ENCODE assay signal across 8 cellular contexts in the genomic region with DNA sequence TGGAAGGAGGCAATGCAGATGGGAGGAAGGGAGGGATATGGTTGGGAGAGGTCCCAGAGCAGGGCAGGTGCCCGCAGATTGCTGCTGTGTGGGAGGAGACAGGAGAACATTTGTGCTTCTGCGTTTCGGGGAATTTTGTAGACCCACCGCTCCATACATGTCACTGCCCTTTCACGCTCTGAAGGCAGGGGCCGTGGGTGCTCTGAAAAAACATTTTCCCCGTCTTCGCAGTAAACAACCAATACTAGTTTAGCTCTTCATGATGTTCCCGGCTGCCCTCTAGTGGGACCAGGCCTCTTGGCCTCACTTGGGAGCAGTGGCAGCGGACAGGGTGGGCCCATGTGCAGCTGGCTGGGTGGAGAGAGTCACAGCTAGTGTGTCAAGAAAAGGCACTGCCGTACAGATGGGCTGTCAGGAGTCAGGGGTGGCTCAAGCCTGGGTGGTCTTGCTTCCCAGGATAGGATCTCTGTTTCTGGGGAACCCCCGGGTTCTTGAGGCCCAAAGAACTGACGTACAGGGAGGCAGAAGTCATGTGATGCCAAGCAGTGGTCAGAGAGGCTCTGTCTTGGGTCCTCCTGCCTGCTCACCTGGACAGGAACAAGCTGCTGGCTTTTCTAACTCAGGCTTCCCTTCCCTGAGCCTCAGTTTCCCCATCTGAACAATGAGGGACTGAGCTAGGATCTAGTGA. TPM values are rescaled to one million over a fixed set of nuclear protein-coding genes. Genes with fewer than 3 reads are reported as not detected.
DNase-seq lines count a peak whose midpoint lies in the region; ATAC-seq, FAIRE-seq and TF ChIP-seq lines count a peak whose summit lies in the region.

No MANE protein-coding gene starts in this region.

- WGBS in small intestine, 3 donors, result 44 to 63% (median 54%) methylated on average over 13 of the region's 13 CpGs

- H3K36me3 Mint-ChIP-seq in MCF 10A (ENCODE audit: insufficient read depth, unreplicated experiment), result no peaks in the 10 kb centered on the region

- H3K27me3 ChIP-seq in PC-3 (ENCODE audit: low read length) (no peaks in the 10 kb centered on the region), small intestine (ENCODE audit: control insufficient read depth in 2 of 2, insufficient read depth in 2 of 2, low read length in 2 of 2) (no peaks in the 10 kb centered on the region)

- TF ChIP-seq CTCF in PC-3 (conservative IDR thresholded peaks at IDR 0.05; ENCODE audit: low read depth, low read length), result peak; percentile 54
- TF ChIP-seq CTCF in MCF 10A (IDR thresholded peaks at IDR 0.05; ENCODE audit: unreplicated experiment), result no peak

- H3K27ac Mint-ChIP-seq in MCF 10A (ENCODE audit: low read depth, unreplicated experiment), result no peak overlapping the region

- DNase-seq in activated T-cell treated with anti-CD3 and anti-CD28 coated beads for 24 hours (ENCODE audit: low read depth) (peak; percentile 26), activated T-cell treated with anti-CD3 and anti-CD28 coated beads for 4 hours (no peak), PC-3 (peak; percentile 23), MCF 10A (ENCODE audit: unreplicated experiment) (peak; percentile 18), iPS-NIHi11 (ENCODE audit: low spot score) (peak; percentile 85), small intestine (peak; percentile 32), NCI-H1436 treated with DMSO at 0.1 percent for 48 hours (lab: John Stamatoyannopoulos, UW) (no peak), RKO (ENCODE audit: low spot score) (no peak)

- H3K4me3 Mint-ChIP-seq in MCF 10A (ENCODE audit: unreplicated experiment), result no peak overlapping the region

- no peaks in the 10 kb centered on the region for H3K9me3 ChIP-seq in PC-3 (ENCODE audit: low read length)
- H3K9me3 ChIP-seq in small intestine (ENCODE audit: control insufficient read depth, low read depth), result no peaks in the 10 kb centered on the region

- no peaks in the 10 kb centered on the region for H3K4me1 ChIP-seq in PC-3 (ENCODE audit: insufficient read depth, low read length)
- H3K4me1 ChIP-seq in small intestine (ENCODE audit: control insufficient read depth in 2 of 2, insufficient read depth in 1 of 2, low read depth in 1 of 2, low read length in 1 of 2), result no peaks in the 10 kb centered on the region

- no peaks in the 10 kb centered on the region for H3K79me2 ChIP-seq in PC-3 (ENCODE audit: low read length)

- no peak overlapping the region for H3K4me3 ChIP-seq in PC-3 (ENCODE audit: low read length)
- no peak overlapping the region for H3K4me3 ChIP-seq in small intestine (ENCODE audit: low read depth in 1 of 2, low read length in 2 of 2)

- no peaks in the 10 kb centered on the region for H3K27me3 Mint-ChIP-seq in MCF 10A (ENCODE audit: insufficient read depth, unreplicated experiment)

- CTCF ChIA-PET in PC-3 (lab: Charles Lee) (no interaction called here), MCF 10A (lab: Yijun Ruan, JAX) (interaction anchor here (0.7 to 1.2 kb wide), 2 partner anchors 13 to 16 kb away, joined by 3 read pairs; no protein-coding TSS in a partner anchor)

- FAIRE-seq in small intestine (lab: Jason Lieb, UNC), result no peak

- peaks cover 6% of the 10 kb centered on the region for H3K9me3 Mint-ChIP-seq in MCF 10A (ENCODE audit: unreplicated experiment)

- peak; percentile 63 for ATAC-seq in PC-3

- no peak overlapping the region for H3K9ac ChIP-seq in PC-3 (ENCODE audit: low read length)

- no peaks in the 10 kb centered on the region for H4K20me1 ChIP-seq in PC-3 (ENCODE audit: low read length)

- H3F3A ChIP-seq in PC-3 (ENCODE audit: low read length, unreplicated experiment), result no peaks in the 10 kb centered on the region

- no peaks in the 10 kb centered on the region for H3K36me3 ChIP-seq in PC-3 (ENCODE audit: low read depth, low read length)
- H3K36me3 ChIP-seq in small intestine (ENCODE audit: control insufficient read depth in 2 of 2, insufficient read depth in 2 of 2, low read length in 2 of 2), result peaks cover 8 to 13% of the 10 kb centered on the region in 2 donors

- intact Hi-C loops in PC-3 (cut with micrococcal nuclease) (loop anchor here (1.0 kb wide), 1 partner anchor 82 kb away; no protein-coding TSS in a partner anchor), MCF 10A (cut with micrococcal nuclease) (no loop called here)

- no peaks in the 10 kb centered on the region for H3K4me1 Mint-ChIP-seq in MCF 10A (ENCODE audit: insufficient read depth, unreplicated experiment)

- BruUV-seq in PC-3 (replicated peaks; lab: Mats Ljungman, UMichigan) (no TSS peak), MCF 10A (replicated peaks; lab: Mats Ljungman, UMichigan) (no TSS peak)

- H2AFZ ChIP-seq in PC-3 (ENCODE audit: low read length), result no peak overlapping the region

- H3K4me2 ChIP-seq in PC-3 (ENCODE audit: low read length), result no peak overlapping the region

- no peak overlapping the region for H3K27ac ChIP-seq in PC-3 (ENCODE audit: low read length)
- H3K27ac ChIP-seq in small intestine (ENCODE audit: low read depth in 1 of 2, low read length in 1 of 2), result no peak overlapping the region

- H3K9me2 ChIP-seq in PC-3 (replicated peaks; ENCODE audit: low read length), result no peaks in the 10 kb centered on the region

- POLR2A ChIA-PET in PC-3 (lab: Charles Lee; ENCODE audit: unreplicated experiment), result no interaction called here
- POLR2A ChIA-PET in MCF 10A (lab: Yijun Ruan, JAX), result interaction anchor here (0.9 kb wide), 1 partner anchor 42 kb away, joined by 4 read pairs; no protein-coding TSS in a partner anchor

RNA-seq across cellular contexts. Expression of gene CPNE2, which starts 46.5 kb away (rescaled TPM):
- 14.5 and 18.1 TPM in 2 replicates for total RNA-seq in PC-3 (2014; rRNA removed)
- total RNA-seq in MCF 10A (2022), result 6.7 and 9.6 TPM in 2 replicates
- 10 to 100 TPM in 1 of 3 donors, 1 to 10 TPM in 2; 3.1 to 22.9 (median 6.2) TPM for polyA plus RNA-seq in small intestine

RNA-seq across cellular contexts. Expression of gene NLRC5, which starts 56.5 kb away (rescaled TPM):
- total RNA-seq in PC-3 (2014; rRNA removed) (0.98 and 4.4 TPM in 2 replicates), MCF 10A (2022) (8.0 and 14.5 TPM in 2 replicates)
- polyA plus RNA-seq in small intestine, result 10 to 100 TPM in 2 of 3 donors, 1 to 10 TPM in 1; 6.3 to 29.2 (median 25.4) TPM

Comparison
In these comparisons a context has a peak if more than half of its experiments do, and no peak if none do; other contexts are left out.
1. DNase-seq: peak in activated T-cell treated with anti-CD3 and anti-CD28 coated beads for 24 hours (single experiment), PC-3 (single experiment), MCF 10A (single experiment), iPS-NIHi11 (single experiment) and small intestine (single experiment); none in activated T-cell treated with anti-CD3 and anti-CD28 coated beads for 4 hours (single experiment), NCI-H1436 treated with DMSO at 0.1 percent for 48 hours (single experiment) and RKO (single experiment).